24 cellular contexts compared by ENCODE assay signal in genomic region chr12:104747330-104747729, GRCh38.
DNase-seq lines count a peak whose midpoint lies in the region; ATAC-seq and TF ChIP-seq lines count a peak whose summit lies in the region.
"Had no signal": no experiment of that assay in that cellular context is flagged by ENCODE, and none has a peak within 500 bp of the region (broad histone marks: within the 10 kb centered on the region; RNA-seq: fewer than 3 reads in every experiment).

No MANE protein-coding gene starts in this region.

- peaks cover 8% of the 10 kb centered on the region for H3K36me3 Mint-ChIP-seq in activated CD4-positive, alpha-beta T cell treated with anti-CD3 and anti-CD28 coated beads, Interleukin-2, amount 10 ng/mL, durations not matched to agents 24 days and 14 days (ENCODE audit: low read depth)
- no peaks in the 10 kb centered on the region for H3K36me3 Mint-ChIP-seq in CD4-positive, alpha-beta T cell (ENCODE audit: low read depth)
- H3K36me3 Mint-ChIP-seq in activated CD8-positive, alpha-beta T cell treated with anti-CD3 and anti-CD28 coated beads for 36 hours (ENCODE audit: low read depth): no peaks in the 10 kb centered on the region
- H3K36me3 Mint-ChIP-seq in natural killer cell: no peaks in the 10 kb centered on the region

- no peaks in the 10 kb centered on the region for H3K27me3 Mint-ChIP-seq in activated CD4-positive, alpha-beta T cell treated with anti-CD3 and anti-CD28 coated beads, Interleukin-2, amount 10 ng/mL, durations not matched to agents 24 days and 14 days
- H3K27me3 Mint-ChIP-seq in CD4-positive, alpha-beta T cell: no peaks in the 10 kb centered on the region
- H3K27me3 Mint-ChIP-seq in activated CD8-positive, alpha-beta T cell treated with anti-CD3 and anti-CD28 coated beads for 36 hours: no peaks in the 10 kb centered on the region
- H3K27me3 Mint-ChIP-seq in natural killer cell (ENCODE audit: low read depth in 2 of 2): no peaks in the 10 kb centered on the region

- peak overlapping the region; percentile 66 for H3K4me3 Mint-ChIP-seq in activated CD4-positive, alpha-beta T cell treated with anti-CD3 and anti-CD28 coated beads, Interleukin-2, amount 10 ng/mL, durations not matched to agents 24 days and 14 days
- H3K4me3 Mint-ChIP-seq in CD4-positive, alpha-beta T cell: peak overlapping the region; percentile 17
- H3K4me3 Mint-ChIP-seq in activated CD8-positive, alpha-beta T cell treated with anti-CD3 and anti-CD28 coated beads for 36 hours: peak overlapping the region; percentile 49
- H3K4me3 Mint-ChIP-seq in natural killer cell: no peak overlapping the region
- H3K4me3 Mint-ChIP-seq: H9 had no signal

- H3K9me3 ChIP-seq in CD4-positive, alpha-beta T cell (ENCODE audit: control insufficient read depth, low read length): no peaks in the 10 kb centered on the region
- H3K9me3 ChIP-seq: A549, body of pancreas, Peyer's patch, psoas muscle, upper lobe of left lung had no signal

- H3K4me1 Mint-ChIP-seq in activated CD4-positive, alpha-beta T cell treated with anti-CD3 and anti-CD28 coated beads, Interleukin-2, amount 10 ng/mL, durations not matched to agents 24 days and 14 days: peaks cover 62% of the 10 kb centered on the region
- peaks cover 68% of the 10 kb centered on the region for H3K4me1 Mint-ChIP-seq in CD4-positive, alpha-beta T cell (ENCODE audit: low read depth)
- H3K4me1 Mint-ChIP-seq in activated CD8-positive, alpha-beta T cell treated with anti-CD3 and anti-CD28 coated beads for 36 hours (ENCODE audit: low read depth): peaks cover 44% of the 10 kb centered on the region
- H3K4me1 Mint-ChIP-seq in natural killer cell: peaks cover 80 to 85% of the 10 kb centered on the region in 2 donors

- POLR2A ChIA-PET in CD4-positive, alpha-beta T cell (lab: Charles Lee): interaction anchor here (0.7 kb wide), 1 partner anchor 27 kb away, joined by 3 read pairs; no protein-coding TSS in a partner anchor
- POLR2A ChIA-PET in activated CD8-positive, alpha-beta T cell treated with anti-CD3 and anti-CD28 coated beads for 36 hours (lab: Charles Lee): interaction anchor here (0.5 to 0.9 kb wide), 2 partner anchors 15 to 291 kb away, joined by 4 read pairs; partner anchors contain the start of gene CHST11

- no peak for ATAC-seq in CD4-positive, alpha-beta T cell (ENCODE audit: poor library complexity)
- peak; percentile 43 for ATAC-seq in activated CD8-positive, alpha-beta T cell treated with anti-CD3 and anti-CD28 coated beads for 36 hours
- no peak for ATAC-seq in natural killer cell
- ATAC-seq in HG02981 (IDR thresholded peaks at IDR 0.05; ENCODE audit: unreplicated experiment): no peak
- ATAC-seq: A549, body of pancreas, psoas muscle had no signal

- H3K9me3 Mint-ChIP-seq in activated CD4-positive, alpha-beta T cell treated with anti-CD3 and anti-CD28 coated beads, Interleukin-2, amount 10 ng/mL, durations not matched to agents 24 days and 14 days: no peaks in the 10 kb centered on the region
- no peaks in the 10 kb centered on the region for H3K9me3 Mint-ChIP-seq in CD4-positive, alpha-beta T cell
- no peaks in the 10 kb centered on the region for H3K9me3 Mint-ChIP-seq in activated CD8-positive, alpha-beta T cell treated with anti-CD3 and anti-CD28 coated beads for 36 hours
- no peaks in the 10 kb centered on the region for H3K9me3 Mint-ChIP-seq in natural killer cell
- H3K9me3 Mint-ChIP-seq: H9 had no signal

- no peaks in the 10 kb centered on the region for H3K27me3 ChIP-seq in CD4-positive, alpha-beta T cell (ENCODE audit: control insufficient read depth, insufficient read depth, low read length)
- H3K27me3 ChIP-seq: body of pancreas, Peyer's patch, upper lobe of left lung had no signal

- intact Hi-C loops in activated CD4-positive, alpha-beta T cell treated with anti-CD3 and anti-CD28 coated beads, Interleukin-2, amount 10 ng/mL, durations not matched to agents 24 days and 14 days (cut with micrococcal nuclease): no loop called here
- intact Hi-C loops in CD4-positive, alpha-beta T cell (cut with DNase I, micrococcal nuclease): no loop called here
- intact Hi-C loops in activated CD8-positive, alpha-beta T cell treated with anti-CD3 and anti-CD28 coated beads for 36 hours (cut with micrococcal nuclease): no loop called here
- intact Hi-C loops in natural killer cell (cut with micrococcal nuclease): no loop called here

- DNase-seq in activated CD4-positive, alpha-beta T cell treated with anti-CD3 and anti-CD28 coated beads, Interleukin-2, amount 10 ng/mL, durations not matched to agents 24 days and 14 days: no peak
- DNase-seq in activated CD4-positive, alpha-beta T cell treated with anti-CD3 and anti-CD28 coated beads, Interleukin-2, amount 50 U/mL, for 4 hours: no peak
- no peak for DNase-seq in CD4-positive, alpha-beta T cell
- no peak for DNase-seq in activated CD8-positive, alpha-beta T cell treated with anti-CD3 and anti-CD28 coated beads for 36 hours
- DNase-seq in natural killer cell: no peak
- no peak for DNase-seq in activated effector memory CD4-positive, alpha-beta T cell treated with anti-CD3 and anti-CD28 coated beads, Interleukin-2, amount 50 U/mL, for 16 hours
- DNase-seq in hippocampal formation (lab: John Stamatoyannopoulos, UW): no peak
- DNase-seq: body of pancreas; effector CD4-positive, alpha-beta T cell; EL; erythroblast; H9; Kasumi-1; mammary epithelial cell; MV-4-11; NCI-H146; Peyer's patch; psoas muscle; SIG-M5; stimulated activated CD8-positive, alpha-beta memory T cell treated with anti-CD3 and anti-CD28 coated beads, Interleukin-4, amount 100 ng/mL, for 48 hours; substantia nigra had no signal

- CTCF ChIA-PET in CD4-positive, alpha-beta T cell (lab: Charles Lee): interaction anchor here (1.5 to 1.9 kb wide), 2 partner anchors 9 to 22 kb away, joined by 4 to 5 read pairs; no protein-coding TSS in a partner anchor
- CTCF ChIA-PET in activated CD8-positive, alpha-beta T cell treated with anti-CD3 and anti-CD28 coated beads for 36 hours (lab: Charles Lee): interaction anchor here (0.7 to 1.5 kb wide), 2 partner anchors 17 to 43 kb away, joined by 3 read pairs; no protein-coding TSS in a partner anchor

- H3K27ac ChIP-seq in CD4-positive, alpha-beta T cell (ENCODE audit: low read depth, low read length): no peak overlapping the region
- H3K27ac ChIP-seq: A549, body of pancreas, Peyer's patch, psoas muscle, upper lobe of left lung had no signal

- peak overlapping the region; percentile 77 for H3K27ac Mint-ChIP-seq in activated CD4-positive, alpha-beta T cell treated with anti-CD3 and anti-CD28 coated beads, Interleukin-2, amount 10 ng/mL, durations not matched to agents 24 days and 14 days
- H3K27ac Mint-ChIP-seq in CD4-positive, alpha-beta T cell: peak overlapping the region; percentile 74
- H3K27ac Mint-ChIP-seq in activated CD8-positive, alpha-beta T cell treated with anti-CD3 and anti-CD28 coated beads for 36 hours: peak overlapping the region; percentile 60
- peak overlapping the region; percentile 49 to 55 for H3K27ac Mint-ChIP-seq in natural killer cell

- TF ChIP-seq CTCF in CD4-positive, alpha-beta T cell (IDR thresholded peaks at IDR 0.05): no peak
- no peak for TF ChIP-seq CTCF in activated CD8-positive, alpha-beta T cell treated with anti-CD3 and anti-CD28 coated beads for 36 hours (IDR thresholded peaks at IDR 0.05)
- no peak for TF ChIP-seq CTCF in natural killer cell (IDR thresholded peaks at IDR 0.05)
